21 cellular contexts compared by ENCODE assay signal in genomic region chr19:30106417-30107095, GRCh38.
"Had no signal": no experiment of that assay in that cellular context is flagged by ENCODE, and none has a peak within 500 bp of the region (broad histone marks: within the 10 kb centered on the region; RNA-seq: fewer than 3 reads in every experiment).

No MANE protein-coding gene starts in this region.

- ATAC-seq: effector memory CD8-positive, alpha-beta T cell; gastrocnemius medialis; naive thymus-derived CD4-positive, alpha-beta T cell; right lobe of liver; stimulated activated memory B cell treated with anti-CD40 and anti-IgM and Interleukin-4, amounts not matched to agents 10 μg/mL and 1 μg/mL and 100 μg/mL, for 72 hours had no signal

- H3K4me3 ChIP-seq: esophagus muscularis mucosa, gastrocnemius medialis, heart right ventricle, ovary, prostate gland, right lobe of liver, testis, tibial nerve had no signal

- H3K4me3 Mint-ChIP-seq: dendritic cell treated with granulocyte-macrophage colony-stimulating factor and Interleukin-4, amounts not matched to agents 40 ng/mL and 50 ng/mL, for 4 days; effector memory CD8-positive, alpha-beta T cell; naive thymus-derived CD4-positive, alpha-beta T cell; stimulated activated memory B cell treated with anti-CD40 and anti-IgM and Interleukin-4, amounts not matched to agents 10 μg/mL and 1 μg/mL and 100 μg/mL, for 72 hours; stimulated activated naive CD8-positive, alpha-beta T cell treated with anti-CD3 and anti-CD28 coated beads, Interleukin-15, Interleukin-2, amounts not matched to agents 100 ng/mL and 50 ng/mL, for 24 hours had no signal

- H3K27ac ChIP-seq: epithelial cell of prostate, esophagus muscularis mucosa, gastrocnemius medialis, heart right ventricle, ovary, prostate gland, right lobe of liver, testis, tibial nerve had no signal

- H3K27ac Mint-ChIP-seq: dendritic cell treated with granulocyte-macrophage colony-stimulating factor and Interleukin-4, amounts not matched to agents 40 ng/mL and 50 ng/mL, for 4 days; effector memory CD8-positive, alpha-beta T cell; naive thymus-derived CD4-positive, alpha-beta T cell; stimulated activated memory B cell treated with anti-CD40 and anti-IgM and Interleukin-4, amounts not matched to agents 10 μg/mL and 1 μg/mL and 100 μg/mL, for 72 hours; stimulated activated naive CD8-positive, alpha-beta T cell treated with anti-CD3 and anti-CD28 coated beads, Interleukin-15, Interleukin-2, amounts not matched to agents 100 ng/mL and 50 ng/mL, for 24 hours had no signal

- H3K36me3 ChIP-seq: esophagus muscularis mucosa, gastrocnemius medialis, heart right ventricle, ovary, prostate gland, right lobe of liver, tibial nerve had no signal

- H3K9me3 ChIP-seq: esophagus muscularis mucosa, gastrocnemius medialis, heart right ventricle, ovary, prostate gland, right lobe of liver, testis, tibial nerve had no signal

- H3K36me3 Mint-ChIP-seq: naive thymus-derived CD4-positive, alpha-beta T cell; stimulated activated memory B cell treated with anti-CD40 and anti-IgM and Interleukin-4, amounts not matched to agents 10 μg/mL and 1 μg/mL and 100 μg/mL, for 72 hours had no signal

- DNase-seq: effector memory CD8-positive, alpha-beta T cell; gastrocnemius medialis; heart right ventricle; hypothalamus; kidney glomerular epithelial cell; mammary epithelial cell; naive thymus-derived CD4-positive, alpha-beta T cell; ovary; retina; right lobe of liver; stimulated activated CD4-positive, alpha-beta T cell treated with anti-CD3 and anti-CD28 coated beads, Interleukin-15, amount 100 ng/mL, for 24 hours; stimulated activated CD4-positive, alpha-beta T cell treated with anti-CD3 and anti-CD28 coated beads, Interleukin-1b, Interleukin-23, amount 100 ng/mL, for 48 hours; stimulated activated CD4-positive, alpha-beta T cell treated with anti-CD3 and anti-CD28 coated beads, Interleukin-4, amount 100 ng/mL, for 24 hours; testis had no signal

- H3K27me3 ChIP-seq: gastrocnemius medialis, ovary, right lobe of liver, testis, tibial nerve had no signal

- H3K4me1 Mint-ChIP-seq: naive thymus-derived CD4-positive, alpha-beta T cell; stimulated activated memory B cell treated with anti-CD40 and anti-IgM and Interleukin-4, amounts not matched to agents 10 μg/mL and 1 μg/mL and 100 μg/mL, for 72 hours had no signal

- H3K9me3 Mint-ChIP-seq: dendritic cell treated with granulocyte-macrophage colony-stimulating factor and Interleukin-4, amounts not matched to agents 40 ng/mL and 50 ng/mL, for 4 days; effector memory CD8-positive, alpha-beta T cell; naive thymus-derived CD4-positive, alpha-beta T cell; stimulated activated naive CD8-positive, alpha-beta T cell treated with anti-CD3 and anti-CD28 coated beads, Interleukin-15, Interleukin-2, amounts not matched to agents 100 ng/mL and 50 ng/mL, for 24 hours had no signal

- H3K4me1 ChIP-seq: esophagus muscularis mucosa, gastrocnemius medialis, heart right ventricle, prostate gland, right lobe of liver, testis, tibial nerve had no signal
